Comparison of ENCODE assay signal across 21 cellular contexts in the genomic region with DNA sequence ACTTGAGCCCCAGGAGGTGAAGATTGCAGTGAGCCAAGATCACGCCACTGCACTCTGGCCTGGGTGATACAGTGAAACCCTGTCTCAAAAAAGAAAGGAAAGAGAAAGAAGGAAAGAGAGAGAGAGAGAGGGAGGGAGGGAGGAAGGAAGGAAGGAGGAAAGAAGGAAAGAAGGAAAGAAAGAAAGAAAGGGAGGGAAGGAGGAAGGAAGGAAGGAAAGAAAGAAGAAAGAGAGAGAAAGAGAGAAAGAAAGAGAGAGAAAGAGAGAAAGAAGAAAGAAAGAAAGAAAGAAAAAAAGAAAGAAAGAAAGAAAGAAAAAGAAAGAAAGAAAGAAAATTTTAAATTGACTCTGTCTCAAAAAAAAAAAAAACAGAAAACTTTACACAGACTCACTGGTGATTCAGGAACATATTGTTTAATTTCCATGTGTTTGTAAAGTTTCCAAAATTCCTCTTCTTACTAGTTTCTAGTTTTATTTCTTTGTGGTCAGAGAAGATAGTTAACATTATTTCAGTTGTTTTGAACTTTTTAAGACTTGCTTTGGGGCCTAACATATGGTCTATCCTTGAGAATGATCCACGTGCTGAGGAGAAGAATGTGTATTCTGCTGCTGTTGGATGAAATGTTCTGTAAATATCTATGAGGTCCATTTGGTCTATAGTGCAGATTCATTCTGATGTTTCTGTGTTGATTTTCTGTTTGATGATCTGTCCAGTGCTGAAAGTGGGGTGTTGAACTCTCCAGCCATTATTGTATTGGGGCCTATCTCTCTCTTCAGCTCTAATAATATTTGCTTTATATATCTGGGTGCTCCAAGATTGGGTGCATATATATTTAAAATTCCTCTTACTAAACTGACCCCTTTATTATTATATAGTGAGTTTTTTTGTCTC.
DNase-seq lines count a peak whose midpoint lies in the region; ATAC-seq, FAIRE-seq and TF ChIP-seq lines count a peak whose summit lies in the region.
"Had no signal": no experiment of that assay in that cellular context is flagged by ENCODE, and none has a peak within 500 bp of the region (broad histone marks: within the 10 kb centered on the region; RNA-seq: fewer than 3 reads in every experiment).

No MANE protein-coding gene starts in this region.

- DNase-seq in AG08395 (ENCODE audit: low spot score) (peak; percentile 14), GM19239 (ENCODE audit: insufficient read length, low spot score) (no peak), astrocyte of the hippocampus (ENCODE audit: low read depth, low spot score) (peak; percentile 15), fibroblast of the aortic adventitia (ENCODE audit: low read depth) (peak; percentile 32), DMS 273 (lab: John Stamatoyannopoulos, UW; ENCODE audit: unreplicated experiment) (no peak), NCI-H1930 (lab: John Stamatoyannopoulos, UW) (no peak)
- DNase-seq: Calu3; CD4-positive, alpha-beta T cell; DMS79 treated with DMSO at 0.1 percent for 48 hours; H7; MG63; NCI-H1092 treated with DMSO at 0.1 percent for 48 hours; NCI-H187; NCI-H446; NCI-H774 had no signal

- TF ChIP-seq CTCF in fibroblast of the aortic adventitia (IDR thresholded peaks at IDR 0.05; ENCODE audit: insufficient read depth, low read length) = no peak

- no peak overlapping the region for H3K4me3 ChIP-seq in fibroblast of the aortic adventitia (ENCODE audit: low read depth, low read length)
- H3K4me3 ChIP-seq: MG63, SK-N-MC had no signal

- ATAC-seq in HG03025 (IDR thresholded peaks at IDR 0.05; ENCODE audit: low FRiP score, unreplicated experiment) (no peak), HG02870 (IDR thresholded peaks at IDR 0.05; ENCODE audit: unreplicated experiment) (no peak)
- ATAC-seq: Right ventricle myocardium inferior had no signal

- peak; percentile 31 for FAIRE-seq in GM19239 (lab: Jason Lieb, UNC)
- FAIRE-seq: A204.1, HTR-8/SVneo had no signal

Comparison
In these comparisons a context has a peak if more than half of its experiments do, and no peak if none do; other contexts are left out.
1. DNase-seq: peak in AG08395 (single experiment), astrocyte of the hippocampus (single experiment) and fibroblast of the aortic adventitia (single experiment); none in GM19239 (single experiment), DMS 273 (single experiment) and NCI-H1930 (0 of 2).